29 cellular contexts compared by ENCODE assay signal in genomic region chr14:53381879-53382278, GRCh38.
"Had no signal": no experiment of that assay in that cellular context is flagged by ENCODE, and none has a peak within 500 bp of the region (broad histone marks: within the 10 kb centered on the region; RNA-seq: fewer than 3 reads in every experiment).

No MANE protein-coding gene starts in this region.

- H3K9me3 ChIP-seq: colonic mucosa, esophagus muscularis mucosa, esophagus squamous epithelium, gastrocnemius medialis, gastroesophageal sphincter, heart left ventricle, heart right ventricle had no signal

- H3K36me3 ChIP-seq: colonic mucosa, esophagus muscularis mucosa, esophagus squamous epithelium, gastrocnemius medialis, gastroesophageal sphincter, heart left ventricle, heart right ventricle had no signal

- DNase-seq: colonic mucosa; cortex of kidney; dermis blood vessel endothelial cell; dorsolateral prefrontal cortex; effector CD4-positive, alpha-beta T cell; effector CD8-positive, alpha-beta T cell; effector memory CD4-positive, alpha-beta T cell; effector memory CD8-positive, alpha-beta T cell; endodermal cell; erythroblast; esophagus squamous epithelium; foreskin fibroblast; foreskin keratinocyte; foreskin melanocyte; gastrocnemius medialis; glutamatergic neuron; head of caudate nucleus; heart left ventricle; heart right ventricle had no signal

- H3K4me3 Mint-ChIP-seq: dendritic cell treated with granulocyte-macrophage colony-stimulating factor and Interleukin-4, amounts not matched to agents 40 ng/mL and 50 ng/mL, for 4 days; effector memory CD8-positive, alpha-beta T cell; endodermal cell had no signal

- H3K4me3 ChIP-seq: colonic mucosa, coronary artery, dorsolateral prefrontal cortex, esophagus muscularis mucosa, esophagus squamous epithelium, gastrocnemius medialis, gastroesophageal sphincter, heart left ventricle, heart right ventricle had no signal

- H3K9me3 Mint-ChIP-seq: effector memory CD8-positive, alpha-beta T cell; endodermal cell had no signal

- H3K27me3 Mint-ChIP-seq: dendritic cell treated with granulocyte-macrophage colony-stimulating factor and Interleukin-4, amounts not matched to agents 40 ng/mL and 50 ng/mL, for 4 days; effector memory CD8-positive, alpha-beta T cell had no signal

- H3K27ac Mint-ChIP-seq: dendritic cell treated with granulocyte-macrophage colony-stimulating factor and Interleukin-4, amounts not matched to agents 40 ng/mL and 50 ng/mL, for 4 days; effector memory CD8-positive, alpha-beta T cell; endodermal cell had no signal

- ATAC-seq: effector memory CD8-positive, alpha-beta T cell; esophagus mucosa; foreskin keratinocyte; gastrocnemius medialis; gastroesophageal sphincter; heart left ventricle; heart right ventricle had no signal

- H3K27me3 ChIP-seq: colonic mucosa, dorsolateral prefrontal cortex, esophagus muscularis mucosa, esophagus squamous epithelium, foreskin keratinocyte, gastrocnemius medialis, gastroesophageal sphincter, heart left ventricle, heart right ventricle had no signal

- H3K4me1 ChIP-seq: colonic mucosa, esophagus muscularis mucosa, esophagus squamous epithelium, gastrocnemius medialis, gastroesophageal sphincter, heart left ventricle, heart right ventricle had no signal

- H3K27ac ChIP-seq: colonic mucosa, coronary artery, epithelial cell of prostate, esophagus muscularis mucosa, esophagus squamous epithelium, foreskin keratinocyte, gastrocnemius medialis, gastroesophageal sphincter, heart left ventricle, heart right ventricle had no signal

- FAIRE-seq: colon, endometrium, endothelial cell of umbilical vein, frontal cortex had no signal
